25 cellular contexts compared by ENCODE assay signal in the genomic region with DNA sequence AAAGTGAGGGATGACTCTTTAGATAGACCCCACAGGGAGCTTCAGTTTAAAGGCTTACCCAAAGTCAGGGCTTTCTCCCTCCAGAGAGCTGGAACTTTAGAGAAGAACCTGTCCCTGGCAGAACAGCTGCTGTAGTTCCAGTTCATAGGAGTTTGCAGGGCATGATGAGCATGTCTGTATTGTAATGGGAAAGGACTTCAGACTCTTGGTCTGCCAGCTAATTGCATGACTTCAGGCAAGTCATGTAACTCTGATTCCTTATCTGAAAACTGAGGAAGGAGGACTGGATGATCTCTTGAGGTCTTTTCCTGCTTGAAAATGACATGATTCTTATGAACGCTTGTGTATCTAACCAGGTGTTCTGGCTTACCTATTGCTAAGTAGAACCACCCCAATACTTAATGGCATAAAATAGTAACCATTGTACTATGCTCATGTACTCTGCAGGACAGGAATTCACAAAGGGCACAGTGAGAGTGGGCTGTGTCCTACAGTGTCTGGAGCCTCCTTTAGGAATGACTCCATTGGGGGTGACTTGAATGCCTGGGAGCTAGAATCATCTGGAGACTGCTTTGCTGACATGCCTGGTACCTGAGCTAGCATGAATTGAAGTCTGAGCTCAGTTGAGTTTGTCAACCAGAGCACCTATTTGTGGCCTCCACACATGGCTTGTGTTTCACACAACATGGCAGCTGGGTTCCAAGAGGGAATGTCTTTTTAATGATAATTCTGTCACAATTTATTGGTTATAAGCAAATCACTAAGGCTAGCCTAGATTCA. TPM values are rescaled to one million over a fixed set of nuclear protein-coding genes. Genes with fewer than 3 reads are reported as not detected.
"Had no signal": no experiment of that assay in that cellular context is flagged by ENCODE, and none has a peak within 500 bp of the region (broad histone marks: within the 10 kb centered on the region; RNA-seq: fewer than 3 reads in every experiment).

No MANE protein-coding gene starts in this region.

- H3K27ac ChIP-seq: heart left ventricle, pancreas, prostate gland, skin epidermis, vagina had no signal

- H3K4me1 ChIP-seq: heart left ventricle, pancreas, prostate gland, vagina had no signal

- H3K9me3 Mint-ChIP-seq: dendritic cell treated with granulocyte-macrophage colony-stimulating factor and Interleukin-4, amounts not matched to agents 40 ng/mL and 50 ng/mL, for 4 days; type B pancreatic cell had no signal

- H3K4me3 ChIP-seq: heart left ventricle, lung, pancreas, prostate gland, skin epidermis, vagina had no signal

- H3K36me3 Mint-ChIP-seq: naive B cell, type B pancreatic cell had no signal

- H3K27me3 ChIP-seq: pancreas, vagina had no signal

- ATAC-seq: effector memory CD8-positive, alpha-beta T cell; heart left ventricle; left colon; left ventricle myocardium superior; pancreas; sciatic nerve had no signal

- FAIRE-seq: colon, kidney, pancreas had no signal

- H3K36me3 ChIP-seq: heart left ventricle, pancreas, prostate gland, vagina had no signal

- H3K9me3 ChIP-seq: pancreas, prostate gland, vagina had no signal

- H3K27ac Mint-ChIP-seq: dendritic cell treated with granulocyte-macrophage colony-stimulating factor and Interleukin-4, amounts not matched to agents 40 ng/mL and 50 ng/mL, for 4 days; effector memory CD8-positive, alpha-beta T cell; naive B cell; nephron; type B pancreatic cell had no signal

- DNase-seq: cerebellar nuclear complex; effector memory CD8-positive, alpha-beta T cell; foreskin melanocyte; heart left ventricle; hypothalamus; kidney; left colon; left ventricle myocardium superior; mesenchymal stem cell; naive B cell; occipital lobe; pancreas; retina; stimulated activated CD4-positive, alpha-beta T cell treated with anti-CD3 and anti-CD28 coated beads, Interleukin-12 subunit alpha, Interleukin-12 subunit beta, amount 100 ng/mL, for 4 hours; stimulated activated naive CD4-positive, alpha-beta T cell treated with Interleukin-2 at 50 U/mL for 16 hours had no signal

RNA-seq across cellular contexts. Expression of gene SP5, which starts 18.9 kb away (rescaled TPM):
- total RNA-seq: epithelial cell of proximal tubule had no signal

RNA-seq across cellular contexts. Expression of gene ERICH2, which starts 36.2 kb away (rescaled TPM):
- total RNA-seq: epithelial cell of proximal tubule, left colon, occipital lobe, vagina had no signal
